In the genomic region with DNA sequence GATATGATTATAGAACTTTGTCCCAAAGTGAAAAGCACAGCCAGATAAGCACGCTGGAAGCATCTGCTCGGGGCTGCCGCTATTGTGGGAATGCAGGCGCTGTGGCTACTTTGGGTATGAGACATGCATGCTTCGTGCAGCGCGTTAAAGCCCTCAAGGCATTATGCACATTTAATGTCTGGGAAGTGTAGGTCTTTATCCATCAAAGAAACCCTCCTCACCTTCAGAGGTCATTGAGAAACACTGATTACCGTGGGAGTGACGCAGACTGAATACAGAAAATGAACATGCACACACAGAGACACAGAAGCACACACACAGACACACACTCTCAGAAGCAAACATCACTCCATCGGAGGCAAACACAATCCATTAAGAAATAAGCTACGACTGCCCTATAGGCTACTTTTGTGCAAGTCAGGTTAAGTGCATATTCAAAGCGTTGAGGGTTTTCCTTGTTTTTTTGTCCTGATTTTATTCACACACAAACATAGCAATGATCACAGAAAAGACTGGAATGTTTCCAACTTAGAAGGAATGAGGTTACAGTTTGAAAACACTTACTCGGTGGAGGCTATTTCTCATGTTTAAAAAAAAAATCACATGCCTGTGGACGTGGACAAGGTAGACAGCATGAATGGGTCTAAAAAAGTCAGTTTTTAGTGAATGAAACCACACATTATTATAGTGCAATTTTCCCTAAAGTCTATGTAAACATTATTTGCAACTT, we compare ENCODE assay signal across 9 cellular contexts.
DNase-seq lines count a peak whose midpoint lies in the region; ATAC-seq, FAIRE-seq and TF ChIP-seq lines count a peak whose summit lies in the region.
"Had no signal": no experiment of that assay in that cellular context is flagged by ENCODE, and none has a peak within 500 bp of the region (broad histone marks: within the 10 kb centered on the region; RNA-seq: fewer than 3 reads in every experiment).

No MANE protein-coding gene starts in this region.

- peak overlapping the region; percentile 69 to 78 for H3K4me3 ChIP-seq in kidney (ENCODE audit: low read length in 2 of 2)
- peak overlapping the region; percentile 34 to 72 (median 51) for H3K4me3 ChIP-seq in subcutaneous abdominal adipose tissue (ENCODE audit: low read depth in 1 of 5, low read length in 5 of 5)
- no peak overlapping the region for H3K4me3 ChIP-seq in H7 (ENCODE audit: insufficient read depth, low read depth, low read length)
- H3K4me3 ChIP-seq: ascending aorta had no signal

- no peaks in the 10 kb centered on the region for H3K9me3 ChIP-seq in kidney (ENCODE audit: control insufficient read depth in 1 of 2, low read length in 2 of 2)
- no peaks in the 10 kb centered on the region for H3K9me3 ChIP-seq in subcutaneous abdominal adipose tissue (ENCODE audit: control insufficient read depth in 5 of 5, low read length in 5 of 5)
- H3K9me3 ChIP-seq: ascending aorta had no signal

- H3K36me3 Mint-ChIP-seq in HFFc6 (ENCODE audit: low read depth) (no peaks in the 10 kb centered on the region), brain (no peaks in the 10 kb centered on the region)

- FAIRE-seq in kidney (lab: Jason Lieb, UNC) = no peak

- TF ChIP-seq CTCF in HFFc6 (IDR thresholded peaks at IDR 0.05) = no peak
- no peak for TF ChIP-seq CTCF in brain (conservative IDR thresholded peaks at IDR 0.05)
- no peak for TF ChIP-seq CTCF in kidney (IDR thresholded peaks at IDR 0.05; ENCODE audit: borderline replicate concordance, extremely low read depth, insufficient read depth)

- H3K27ac ChIP-seq in kidney (ENCODE audit: low read depth in 2 of 2, low read length in 2 of 2) = no peak overlapping the region
- H3K27ac ChIP-seq in subcutaneous abdominal adipose tissue (ENCODE audit: low read depth, low read length) = no peak overlapping the region
- H3K27ac ChIP-seq: ascending aorta had no signal

- H3K36me3 ChIP-seq in kidney (ENCODE audit: control insufficient read depth in 1 of 2, insufficient read depth in 2 of 2, low read length in 2 of 2) (no peaks in the 10 kb centered on the region), subcutaneous abdominal adipose tissue (ENCODE audit: control insufficient read depth in 5 of 5, insufficient read depth in 5 of 5, low read length in 5 of 5) (no peaks in the 10 kb centered on the region), H7 (replicated peaks; ENCODE audit: control insufficient read depth, insufficient read depth, low read length) (no peaks in the 10 kb centered on the region)
- H3K36me3 ChIP-seq: ascending aorta had no signal

- H3K4me3 Mint-ChIP-seq in HFFc6 = peak overlapping the region; percentile 55
- H3K4me3 Mint-ChIP-seq in brain = peak overlapping the region; percentile 76 to 92 (median 81)

- H3K27ac Mint-ChIP-seq in HFFc6 = peak overlapping the region; percentile 39; the same call in 1 of the 2 replicates
- peak overlapping the region; percentile 57 to 87 (median 81) for H3K27ac Mint-ChIP-seq in brain

- H3K9ac ChIP-seq in kidney (ENCODE audit: low read length in 2 of 2) (peak overlapping the region in 1 of 2 donors; percentile 13), subcutaneous abdominal adipose tissue (ENCODE audit: low read length in 5 of 5) (no peak overlapping the region)

- H3K4me1 ChIP-seq in kidney (ENCODE audit: control insufficient read depth in 1 of 2, insufficient read depth in 1 of 2, low read depth in 1 of 2, low read length in 2 of 2) (no peaks in the 10 kb centered on the region), subcutaneous abdominal adipose tissue (ENCODE audit: control insufficient read depth in 5 of 5, insufficient read depth in 5 of 5, low read length in 5 of 5) (peaks cover 0 to 13% (median 8%) of the 10 kb centered on the region in 5 donors)
- H3K4me1 ChIP-seq: ascending aorta had no signal

- intact Hi-C loops in kidney (cut with DNase I) = no loop called here

- H3K9me3 Mint-ChIP-seq in HFFc6 (no peaks in the 10 kb centered on the region), brain (no peaks in the 10 kb centered on the region)

- H3K27me3 Mint-ChIP-seq in HFFc6 (ENCODE audit: insufficient read depth) = peaks cover 8% of the 10 kb centered on the region
- H3K27me3 Mint-ChIP-seq in brain = peaks cover 3% of the 10 kb centered on the region

- H3K4me1 Mint-ChIP-seq in HFFc6 (ENCODE audit: low read depth) (peaks cover 9% of the 10 kb centered on the region), brain (peaks cover 45% of the 10 kb centered on the region)

- no peaks in the 10 kb centered on the region for H3K27me3 ChIP-seq in subcutaneous abdominal adipose tissue (ENCODE audit: control insufficient read depth in 5 of 5, insufficient read depth in 4 of 5, low read length in 5 of 5)
- H3K27me3 ChIP-seq in H7 (ENCODE audit: control insufficient read depth, insufficient read depth, low read length) = 0 out of 2 replicates have a peak, but pooled peaks cover 2% of the 10 kb centered on the region
- H3K27me3 ChIP-seq: ascending aorta had no signal

- peak; percentile 63 for DNase-seq in HFFc6
- no peak for DNase-seq in kidney
- DNase-seq in H7 = no peak

- ATAC-seq in GM18517 (IDR thresholded peaks at IDR 0.05; ENCODE audit: unreplicated experiment) (no peak), GM21360 (IDR thresholded peaks at IDR 0.05; ENCODE audit: unreplicated experiment) (no peak), HG03159 (IDR thresholded peaks at IDR 0.05; ENCODE audit: unreplicated experiment) (no peak)
